ENCODE assay signal across 17 cellular contexts in genomic region chr5:130216306-130216705, GRCh38.
DNase-seq lines count a peak whose midpoint lies in the region; ATAC-seq and TF ChIP-seq lines count a peak whose summit lies in the region.
"Had no signal": no experiment of that assay in that cellular context is flagged by ENCODE, and none has a peak within 500 bp of the region (broad histone marks: within the 10 kb centered on the region; RNA-seq: fewer than 3 reads in every experiment).

No MANE protein-coding gene starts in this region.

- H3K36me3 ChIP-seq in heart right ventricle: no peaks in the 10 kb centered on the region
- H3K36me3 ChIP-seq: BLaER1 treated with 17β-estradiol and CSF1 and Interleukin-3, amounts not matched to agents 10 nM and 100 nM had no signal

- no peak for DNase-seq in heart right ventricle
- DNase-seq in Right ventricle myocardium inferior (ENCODE audit: missing footprints): no peak
- peak; percentile 74 for DNase-seq in fibroblast of peridontal ligament (ENCODE audit: extremely low read depth)
- DNase-seq in stromal cell of bone marrow (ENCODE audit: low read depth): peak; percentile 30
- DNase-seq: AML-193; Caco-2; Calu3; CD4-positive, alpha-beta T cell; CD8-positive, alpha-beta T cell; DMS79 treated with DMSO at 0.1 percent for 48 hours; GF-D8 had no signal

- 58 to 62% methylated on average over 1 of the region's 1 CpG for WGBS in heart right ventricle, 2 donors

- H3K4me1 ChIP-seq in heart right ventricle: peaks cover 0 to 13% (median 0%) of the 10 kb centered on the region in 9 donors
- H3K4me1 ChIP-seq: A549, Caco-2 had no signal

- no peak overlapping the region for H3K4me3 ChIP-seq in heart right ventricle
- H3K4me3 ChIP-seq: A549; BLaER1 treated with 17β-estradiol and CSF1 and Interleukin-3, amounts not matched to agents 10 nM and 100 nM had no signal

- no peaks in the 10 kb centered on the region for H3K27me3 ChIP-seq in heart right ventricle
- H3K27me3 ChIP-seq: BLaER1 treated with 17β-estradiol and CSF1 and Interleukin-3, amounts not matched to agents 10 nM and 100 nM had no signal

- no peaks in the 10 kb centered on the region for H3K9me3 ChIP-seq in heart right ventricle
- H3K9me3 ChIP-seq: A549; BLaER1 treated with 17β-estradiol and CSF1 and Interleukin-3, amounts not matched to agents 10 nM and 100 nM; Caco-2 had no signal

- intact Hi-C loops in heart right ventricle (cut with DNase I): no loop called here
- intact Hi-C loops in Right ventricle myocardium inferior (cut with DNase I): no loop called here

- no peak overlapping the region for H3K27ac ChIP-seq in heart right ventricle
- H3K27ac ChIP-seq: 22Rv1; A549; BLaER1 treated with 17β-estradiol and CSF1 and Interleukin-3, amounts not matched to agents 10 nM and 100 nM; C4-2B had no signal

- no peak for TF ChIP-seq CTCF in heart right ventricle (IDR thresholded peaks at IDR 0.05)

- ATAC-seq in heart right ventricle (peak in 5 of 8 donors; percentile 20 to 45 (median 35)), Right ventricle myocardium inferior (no peak), GM18498 (IDR thresholded peaks at IDR 0.05; ENCODE audit: unreplicated experiment) (no peak), SK-N-SH treated with all-trans-retinoic acid at 6 μM for 48 hours (no peak)
- ATAC-seq: A549; CD8-positive, alpha-beta T cell had no signal

TF ChIP-seq in SK-N-SH treated with all-trans-retinoic acid at 6 μM for 48 hours, 23 proteins besides CTCF, POLR2A, EP300 and RAD21:
- TF ChIP-seq BACH2 (CRISPR knock-in tag; IDR thresholded peaks at IDR 0.05; ENCODE audit: borderline replicate concordance): no peak
- no peak for TF ChIP-seq GLIS3 (CRISPR knock-in tag; IDR thresholded peaks at IDR 0.05)
- TF ChIP-seq OSR1 (CRISPR knock-in tag; IDR thresholded peaks at IDR 0.05): no peak
- TF ChIP-seq CSRNP3 (CRISPR knock-in tag; IDR thresholded peaks at IDR 0.05): no peak
- TF ChIP-seq ZNF8 (CRISPR knock-in tag; IDR thresholded peaks at IDR 0.05): no peak
- TF ChIP-seq TCF4 (CRISPR knock-in tag; IDR thresholded peaks at IDR 0.05; ENCODE audit: borderline replicate concordance): no peak
- no peak for TF ChIP-seq ZNF70 (CRISPR knock-in tag; IDR thresholded peaks at IDR 0.05)
- no peak for TF ChIP-seq POU6F1 (CRISPR knock-in tag; IDR thresholded peaks at IDR 0.05; ENCODE audit: borderline replicate concordance, low read depth)
- TF ChIP-seq SNAI2 (CRISPR knock-in tag; IDR thresholded peaks at IDR 0.05): no peak
- TF ChIP-seq PPARA (CRISPR knock-in tag; IDR thresholded peaks at IDR 0.05; ENCODE audit: borderline replicate concordance): no peak

Comparison
In these comparisons a context has a peak if more than half of its experiments do, and no peak if none do; other contexts are left out.
1. ATAC-seq: peak in heart right ventricle (5 of 8); none in Right ventricle myocardium inferior (single experiment), GM18498 (single experiment) and SK-N-SH treated with all-trans-retinoic acid at 6 μM for 48 hours (single experiment).
2. DNase-seq: peak in fibroblast of peridontal ligament (single experiment) and stromal cell of bone marrow (single experiment); none in heart right ventricle (0 of 2) and Right ventricle myocardium inferior (single experiment).